Comparison of ENCODE assay signal across 33 cellular contexts in genomic region chr5:111950660-111951059, GRCh38.
DNase-seq lines count a peak whose midpoint lies in the region; ATAC-seq, FAIRE-seq and TF ChIP-seq lines count a peak whose summit lies in the region.
"Had no signal": no experiment of that assay in that cellular context is flagged by ENCODE, and none has a peak within 500 bp of the region (broad histone marks: within the 10 kb centered on the region; RNA-seq: fewer than 3 reads in every experiment).

No MANE protein-coding gene starts in this region.

- no peak overlapping the region for H3K4me3 ChIP-seq in AG10803 (ENCODE audit: low read length)
- H3K4me3 ChIP-seq: gastroesophageal sphincter, HAP-1, suprapubic skin, upper lobe of left lung had no signal

- DNase-seq in AG10803 (ENCODE audit: low read depth) (peak; percentile 76), LHCN-M2 (ENCODE audit: low read depth) (peak; percentile 90), chondrocyte (ENCODE audit: low spot score) (no peak), osteocyte (ENCODE audit: extremely low spot score, unreplicated experiment) (no peak), sciatic nerve (ENCODE audit: low spot score) (no peak), NCI-H1417 (lab: John Stamatoyannopoulos, UW) (no peak), frontal cortex (ENCODE audit: low spot score in 2 of 2) (no peak), NCI-H1694 treated with DMSO at 0.1 percent for 48 hours (lab: John Stamatoyannopoulos, UW) (no peak)
- DNase-seq: activated CD4-positive, alpha-beta T cell treated with anti-CD3 and anti-CD28 coated beads, Interleukin-2, amount 10 ng/mL, durations not matched to agents 24 days and 14 days; activated CD8-positive, alpha-beta memory T cell treated with anti-CD3 and anti-CD28 coated beads for 24 hours; activated effector memory CD4-positive, alpha-beta T cell treated with Interleukin-2 at 50 U/mL for 16 hours; activated naive CD8-positive, alpha-beta T cell treated with anti-CD3 and anti-CD28 coated beads for 36 hours; anterior cingulate cortex; caudate nucleus; CD4-positive, alpha-beta memory T cell; effector memory CD8-positive, alpha-beta T cell; erythroblast; kidney glomerular epithelial cell; midbrain; naive thymus-derived CD4-positive, alpha-beta T cell; NCI-H1694; NCI-H510A; RPMI8226; stimulated activated naive CD4-positive, alpha-beta T cell; T-cell; upper lobe of left lung had no signal

- H3K9me3 Mint-ChIP-seq in chondrocyte (ENCODE audit: low read depth) = peaks cover 10% of the 10 kb centered on the region
- H3K9me3 Mint-ChIP-seq in osteocyte (ENCODE audit: unreplicated experiment) = no peaks in the 10 kb centered on the region
- H3K9me3 Mint-ChIP-seq: activated CD4-positive, alpha-beta T cell treated with anti-CD3 and anti-CD28 coated beads, Interleukin-2, amount 10 ng/mL, durations not matched to agents 24 days and 14 days; activated naive CD8-positive, alpha-beta T cell treated with anti-CD3 and anti-CD28 coated beads for 36 hours; effector memory CD8-positive, alpha-beta T cell; T-cell had no signal

- peaks cover 1% of the 10 kb centered on the region for H3K36me3 Mint-ChIP-seq in chondrocyte (ENCODE audit: low read depth)
- H3K36me3 Mint-ChIP-seq in osteocyte (ENCODE audit: unreplicated experiment) = no peaks in the 10 kb centered on the region
- H3K36me3 Mint-ChIP-seq: activated naive CD8-positive, alpha-beta T cell treated with anti-CD3 and anti-CD28 coated beads for 36 hours; CD4-positive, alpha-beta memory T cell; naive thymus-derived CD4-positive, alpha-beta T cell; T-cell had no signal

- intact Hi-C loops in sciatic nerve (cut with DNase I) = no loop called here

- no peak for ATAC-seq in sciatic nerve
- ATAC-seq: effector memory CD8-positive, alpha-beta T cell; gastroesophageal sphincter; naive thymus-derived CD4-positive, alpha-beta T cell; T-cell had no signal

- peak overlapping the region; percentile 83 for H3K27ac Mint-ChIP-seq in chondrocyte (ENCODE audit: unreplicated experiment)
- peak overlapping the region; percentile 88 for H3K27ac Mint-ChIP-seq in osteocyte (ENCODE audit: unreplicated experiment)
- H3K27ac Mint-ChIP-seq: activated CD4-positive, alpha-beta T cell treated with anti-CD3 and anti-CD28 coated beads, Interleukin-2, amount 10 ng/mL, durations not matched to agents 24 days and 14 days; activated naive CD8-positive, alpha-beta T cell treated with anti-CD3 and anti-CD28 coated beads for 36 hours; B cell; CD4-positive, alpha-beta memory T cell; effector memory CD8-positive, alpha-beta T cell; naive thymus-derived CD4-positive, alpha-beta T cell; T-cell had no signal

- no peak for FAIRE-seq in frontal cortex (lab: Jason Lieb, UNC)
- FAIRE-seq: A204.1, D721Med, GM12891 had no signal

- H3K4me3 Mint-ChIP-seq in chondrocyte (ENCODE audit: unreplicated experiment) (no peak overlapping the region), osteocyte (ENCODE audit: unreplicated experiment) (no peak overlapping the region)
- H3K4me3 Mint-ChIP-seq: activated CD4-positive, alpha-beta T cell treated with anti-CD3 and anti-CD28 coated beads, Interleukin-2, amount 10 ng/mL, durations not matched to agents 24 days and 14 days; activated naive CD8-positive, alpha-beta T cell treated with anti-CD3 and anti-CD28 coated beads for 36 hours; B cell; CD4-positive, alpha-beta memory T cell; effector memory CD8-positive, alpha-beta T cell; naive thymus-derived CD4-positive, alpha-beta T cell; T-cell had no signal

- H3K27me3 Mint-ChIP-seq in chondrocyte (ENCODE audit: low read depth) (no peaks in the 10 kb centered on the region), osteocyte (ENCODE audit: unreplicated experiment) (no peaks in the 10 kb centered on the region)
- H3K27me3 Mint-ChIP-seq: activated CD4-positive, alpha-beta T cell treated with anti-CD3 and anti-CD28 coated beads, Interleukin-2, amount 10 ng/mL, durations not matched to agents 24 days and 14 days; effector memory CD8-positive, alpha-beta T cell had no signal

- peaks cover 86% of the 10 kb centered on the region for H3K4me1 Mint-ChIP-seq in chondrocyte (ENCODE audit: low read depth)
- H3K4me1 Mint-ChIP-seq in osteocyte (ENCODE audit: unreplicated experiment) = peaks cover 91% of the 10 kb centered on the region
- H3K4me1 Mint-ChIP-seq: activated CD4-positive, alpha-beta T cell treated with anti-CD3 and anti-CD28 coated beads, Interleukin-2, amount 10 ng/mL, durations not matched to agents 24 days and 14 days; activated naive CD8-positive, alpha-beta T cell treated with anti-CD3 and anti-CD28 coated beads for 36 hours; CD4-positive, alpha-beta memory T cell; naive thymus-derived CD4-positive, alpha-beta T cell; T-cell had no signal

- TF ChIP-seq CTCF in AG10803 (conservative IDR thresholded peaks at IDR 0.05; ENCODE audit: low read length) (no peak), chondrocyte (IDR thresholded peaks at IDR 0.05) (no peak), osteocyte (IDR thresholded peaks at IDR 0.05) (no peak)

Comparison
In these comparisons a context has a peak if more than half of its experiments do, and no peak if none do; other contexts are left out.
1. DNase-seq: peak in AG10803 (single experiment) and LHCN-M2 (single experiment); none in chondrocyte (single experiment), osteocyte (single experiment), sciatic nerve (single experiment), NCI-H1417 (0 of 3), frontal cortex (0 of 2) and NCI-H1694 treated with DMSO at 0.1 percent for 48 hours (single experiment).